21 cellular contexts compared by ENCODE assay signal in genomic region chr20:50865591-50865990, GRCh38.
"Had no signal": no experiment of that assay in that cellular context is flagged by ENCODE, and none has a peak within 500 bp of the region (broad histone marks: within the 10 kb centered on the region; RNA-seq: fewer than 3 reads in every experiment).

No MANE protein-coding gene starts in this region.

- H3K27ac Mint-ChIP-seq: activated naive CD8-positive, alpha-beta T cell; activated T-cell treated with anti-CD3 and anti-CD28 coated beads, Interleukin-2, amount 50 U/mL, for 24 hours; activated T-helper 17 cell treated with anti-CD3 and anti-CD28 coated beads, Interleukin-2, amount 50 U/mL, for 72 hours; endodermal cell; immature natural killer cell; naive thymus-derived CD8-positive, alpha-beta T cell had no signal

- H3K27ac ChIP-seq: adrenal gland, ascending aorta, brain microvascular endothelial cell, colonic mucosa, epithelial cell of prostate, hepatocyte, lower lobe of right lung, ovary, prostate gland had no signal

- H3K4me3 Mint-ChIP-seq: activated naive CD8-positive, alpha-beta T cell; activated T-cell treated with anti-CD3 and anti-CD28 coated beads, Interleukin-2, amount 50 U/mL, for 24 hours; activated T-helper 17 cell treated with anti-CD3 and anti-CD28 coated beads, Interleukin-2, amount 50 U/mL, for 72 hours; central memory CD8-positive, alpha-beta T cell; endodermal cell; immature natural killer cell; naive thymus-derived CD8-positive, alpha-beta T cell had no signal

- DNase-seq: activated CD4-positive, alpha-beta T cell treated with anti-CD3 and anti-CD28 coated beads for 1 hour; activated T-cell treated with anti-CD3 and anti-CD28 coated beads, Interleukin-2, amount 50 U/mL, for 24 hours; adrenal gland; brain microvascular endothelial cell; colonic mucosa; endodermal cell; immature natural killer cell; lower lobe of right lung; stimulated activated CD4-positive, alpha-beta T cell treated with anti-CD3 and anti-CD28 coated beads, Interleukin-4, amount 100 ng/mL, for 24 hours; stimulated activated naive CD8-positive, alpha-beta T cell treated with anti-CD3 and anti-CD28 coated beads, Interleukin-15, Interleukin-2, amounts not matched to agents 100 U/mL and 50 U/mL, for 24 hours; T-helper 9 cell had no signal

- H3K4me2 ChIP-seq: hepatocyte had no signal

- ATAC-seq: activated T-helper 17 cell treated with anti-CD3 and anti-CD28 coated beads, Interleukin-2, amount 50 U/mL, for 72 hours; left lobe of liver; naive thymus-derived CD8-positive, alpha-beta T cell; stimulated activated naive CD8-positive, alpha-beta T cell treated with anti-CD3 and anti-CD28 coated beads, Interleukin-15, Interleukin-2, amounts not matched to agents 100 U/mL and 50 U/mL, for 24 hours had no signal

- H3K27me3 ChIP-seq: adrenal gland, ascending aorta, brain microvascular endothelial cell, colonic mucosa, hepatocyte, ovary had no signal

- H2AFZ ChIP-seq: hepatocyte had no signal

- H3K27me3 Mint-ChIP-seq: activated naive CD8-positive, alpha-beta T cell; activated T-cell treated with anti-CD3 and anti-CD28 coated beads, Interleukin-2, amount 50 U/mL, for 24 hours; activated T-helper 17 cell treated with anti-CD3 and anti-CD28 coated beads, Interleukin-2, amount 50 U/mL, for 72 hours; central memory CD8-positive, alpha-beta T cell; naive thymus-derived CD8-positive, alpha-beta T cell had no signal

- H3K79me2 ChIP-seq: hepatocyte had no signal

- H3K4me1 ChIP-seq: adrenal gland, ascending aorta, colonic mucosa, lower lobe of right lung, prostate gland had no signal

- H3K36me3 ChIP-seq: adrenal gland, ascending aorta, brain microvascular endothelial cell, colonic mucosa, lower lobe of right lung, ovary, prostate gland had no signal

- H3K9me3 ChIP-seq: adrenal gland, ascending aorta, colonic mucosa, lower lobe of right lung, ovary, prostate gland had no signal

- H3K4me1 Mint-ChIP-seq: activated T-helper 17 cell treated with anti-CD3 and anti-CD28 coated beads, Interleukin-2, amount 50 U/mL, for 72 hours; central memory CD8-positive, alpha-beta T cell; immature natural killer cell had no signal

- H3K4me3 ChIP-seq: adrenal gland, ascending aorta, colonic mucosa, hepatocyte, lower lobe of right lung, ovary, prostate gland had no signal

- H3K36me3 Mint-ChIP-seq: activated naive CD8-positive, alpha-beta T cell; immature natural killer cell had no signal

- H3K9me3 Mint-ChIP-seq: activated T-cell treated with anti-CD3 and anti-CD28 coated beads, Interleukin-2, amount 50 U/mL, for 24 hours; activated T-helper 17 cell treated with anti-CD3 and anti-CD28 coated beads, Interleukin-2, amount 50 U/mL, for 72 hours; central memory CD8-positive, alpha-beta T cell; endodermal cell; immature natural killer cell; naive thymus-derived CD8-positive, alpha-beta T cell had no signal
